ENCODE assay signal across 1 cellular context in the genomic region with DNA sequence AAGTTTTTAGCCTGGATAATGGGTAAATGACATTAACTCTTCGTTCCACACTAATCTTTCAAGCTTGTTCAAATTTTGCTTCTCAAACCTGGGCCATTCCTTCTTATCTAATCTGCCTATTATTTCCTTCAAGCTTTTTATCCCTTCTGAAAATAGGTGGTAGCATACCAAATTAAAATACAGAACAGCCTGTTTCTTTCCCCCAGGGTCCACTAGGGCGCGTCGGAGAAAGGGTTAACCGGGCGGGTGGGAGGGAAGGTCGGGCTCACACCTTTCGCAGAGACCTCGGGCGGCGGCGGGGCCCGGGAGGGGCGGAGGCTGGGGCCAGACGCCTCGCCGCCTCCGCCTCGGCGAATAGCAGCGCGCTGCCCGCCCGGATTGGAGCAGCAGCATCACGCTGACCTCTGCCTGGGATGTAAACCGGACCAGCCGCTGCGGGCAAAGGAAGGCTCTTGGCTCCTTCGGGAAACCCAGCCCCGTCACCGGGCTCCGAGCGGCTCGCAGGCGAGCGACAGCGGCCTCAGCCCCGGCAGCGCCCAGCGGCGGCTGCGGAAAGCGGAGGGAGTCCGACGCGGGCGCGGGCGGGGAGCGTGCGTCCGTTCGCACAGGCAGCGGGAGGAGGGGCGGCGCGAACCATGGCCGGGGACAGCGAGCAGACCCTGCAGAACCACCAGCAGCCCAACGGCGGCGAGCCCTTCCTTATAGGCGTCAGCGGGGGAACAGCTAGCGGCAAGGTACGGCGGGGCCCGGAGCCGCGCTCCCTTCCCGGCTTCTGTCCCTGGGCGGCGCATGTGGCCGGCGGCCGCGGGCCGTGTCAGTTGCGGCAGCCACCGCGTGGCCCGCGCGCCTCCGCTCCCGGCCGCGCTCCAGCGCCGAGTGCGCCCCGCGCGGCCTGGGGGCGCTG.
TF ChIP-seq lines count a peak whose summit lies in the region.

Gene UCK2, plus strand, starts transcription at position 416 of the 904 bp plus-strand sequence. Its CDS starts 220 bp downstream, at position 636.

TF ChIP-seq in HCT116, 20 proteins besides CTCF, POLR2A, EP300 and RAD21 (continued from another document):
- no peak; the same call in 1 of the 2 replicates for TF ChIP-seq SP1 (IDR thresholded peaks at IDR 0.05; ENCODE audit: low read depth)
- TF ChIP-seq MAX (IDR thresholded peaks at IDR 0.05): peak; percentile 78
